ENCODE assay signal across 13 cellular contexts in the genomic region with DNA sequence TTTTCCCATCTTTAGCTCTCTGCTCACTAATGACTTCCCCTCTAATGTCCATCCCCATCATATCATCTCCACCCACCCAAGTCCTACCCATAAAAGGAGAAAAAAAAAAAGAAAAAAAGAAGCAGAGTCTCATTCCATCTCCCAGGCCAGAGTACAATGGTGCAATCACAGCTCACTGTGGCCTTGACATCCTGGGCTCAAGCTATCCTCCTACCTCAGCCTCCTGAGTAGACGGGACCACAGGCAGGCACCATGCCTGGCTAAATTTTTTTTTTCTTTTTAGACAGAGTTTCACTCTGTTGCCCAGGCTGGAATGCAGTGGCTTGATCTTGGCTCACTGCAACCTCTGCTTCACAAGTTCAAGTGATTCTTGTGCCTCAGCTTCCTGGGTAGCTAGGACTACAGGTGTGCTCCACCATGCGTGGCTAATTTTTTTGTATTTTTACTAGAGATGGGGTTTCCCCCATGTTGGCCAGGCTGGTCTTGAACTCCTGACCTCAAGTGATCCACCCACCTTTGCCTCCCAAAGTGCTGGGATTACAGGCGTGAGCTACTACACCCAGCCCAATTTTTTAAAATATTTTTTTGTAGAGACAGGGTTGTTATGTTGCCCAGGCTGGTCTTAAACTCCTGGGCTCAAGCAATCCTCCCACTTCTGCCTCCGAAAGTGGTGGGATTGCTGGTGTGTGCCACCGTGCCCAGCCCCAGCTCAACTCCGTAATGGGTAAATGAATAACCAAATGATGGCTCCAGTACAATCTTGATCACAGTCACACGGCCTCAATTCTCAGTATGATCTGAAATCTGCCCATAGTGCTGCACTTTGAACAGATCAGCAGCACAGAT. TPM values are rescaled to one million over a fixed set of nuclear protein-coding genes. Genes with fewer than 3 reads are reported as not detected.
DNase-seq lines count a peak whose midpoint lies in the region; ATAC-seq, FAIRE-seq and TF ChIP-seq lines count a peak whose summit lies in the region.
"Had no signal": no experiment of that assay in that cellular context is flagged by ENCODE, and none has a peak within 500 bp of the region (broad histone marks: within the 10 kb centered on the region; RNA-seq: fewer than 3 reads in every experiment).

No MANE protein-coding gene starts in this region.

- no peak for TF ChIP-seq EP300 in HepG2 (IDR thresholded peaks at IDR 0.05; ENCODE audit: low read depth in 2 of 2, low read length in 2 of 2)
- no peak for TF ChIP-seq EP300 in HepG2 (CRISPR knock-in tag; IDR thresholded peaks at IDR 0.05; ENCODE audit: borderline replicate concordance)

- DNase-seq in HepG2 (ENCODE audit: low spot score) (no peak), DMS153 treated with DMSO at 0.1 percent for 48 hours (lab: John Stamatoyannopoulos, UW; ENCODE audit: unreplicated experiment) (no peak), gastrocnemius medialis (no peak), SIG-M5 (lab: John Stamatoyannopoulos, UW) (no peak)
- DNase-seq in activated CD4-positive, alpha-beta T cell treated with anti-CD3 and anti-CD28 coated beads for 48 hours, result no peak
- DNase-seq: aorta; Calu3; Kasumi-1; naive thymus-derived CD4-positive, alpha-beta T cell; NCI-H526 had no signal

- H3K27me3 ChIP-seq in HepG2 (ENCODE audit: control insufficient read depth in 1 of 2, insufficient read depth in 2 of 2, low read length in 2 of 2), result no peaks in the 10 kb centered on the region; a peak in 1 of 5 replicates
- no peaks in the 10 kb centered on the region for H3K27me3 ChIP-seq in gastrocnemius medialis

- H3K36me3 ChIP-seq in HepG2 (replicated peaks in 1 of 2; ENCODE audit: control insufficient read depth in 1 of 2, insufficient read depth in 2 of 2, low read length in 2 of 2) (no peaks in the 10 kb centered on the region), gastrocnemius medialis (no peaks in the 10 kb centered on the region)

- H3K4me3 ChIP-seq in HepG2 (replicated peaks in 1 of 3; ENCODE audit: insufficient read depth in 1 of 3, low read depth in 2 of 3, low read length in 3 of 3) (no peak overlapping the region), gastrocnemius medialis (no peak overlapping the region)

- no peak overlapping the region for H3K9ac ChIP-seq in HepG2 (ENCODE audit: insufficient read depth, low read depth, low read length)

- ATAC-seq in GM18868 (IDR thresholded peaks at IDR 0.05; ENCODE audit: unreplicated experiment) (peak; percentile 57), GM21619 (IDR thresholded peaks at IDR 0.05; ENCODE audit: unreplicated experiment) (peak; percentile 82), HG03108 (IDR thresholded peaks at IDR 0.05; ENCODE audit: unreplicated experiment) (peak; percentile 78), HepG2 (peak; percentile 44; the same call in 2 of the 3 replicates), gastrocnemius medialis (no peak)
- ATAC-seq: naive thymus-derived CD4-positive, alpha-beta T cell had no signal

- H3K27ac ChIP-seq in HepG2 (ENCODE audit: extremely low read length, insufficient read depth, low read length) (no peak overlapping the region), gastrocnemius medialis (no peak overlapping the region)

- CTCF ChIA-PET in HepG2 (lab: Yijun Ruan, JAX; ENCODE audit: low intra/inter-chr PET ratio, low total read pairs), result no interaction called here

- no TSS peak for BruUV-seq in HepG2 (replicated peaks; lab: Mats Ljungman, UMichigan)

- POLR2A ChIA-PET in HepG2 (lab: Yijun Ruan, JAX), result interaction anchor here (1.0 to 1.3 kb wide), 2 partner anchors 12 to 23 kb away, joined by 3 read pairs; no protein-coding TSS in a partner anchor

- H3K79me2 ChIP-seq in HepG2 (ENCODE audit: insufficient read depth, low read length), result no peaks in the 10 kb centered on the region

- WGBS in HepG2 (ENCODE audit: low lambda C conversion rate), result 26% methylated on average over 7 of the region's 7 CpGs

- H4K20me1 ChIP-seq in HepG2 (ENCODE audit: insufficient read depth, low read length), result no peaks in the 10 kb centered on the region

- H3K4me1 ChIP-seq in HepG2 (ENCODE audit: insufficient read depth, low read length) (peaks cover 11% of the 10 kb centered on the region), gastrocnemius medialis (no peaks in the 10 kb centered on the region)

- H3K9me3 ChIP-seq in HepG2 (ENCODE audit: low read length), result no peaks in the 10 kb centered on the region
- H3K9me3 ChIP-seq in gastrocnemius medialis, result no peaks in the 10 kb centered on the region

- TF ChIP-seq CTCF in HepG2 (CRISPR knock-in tag; IDR thresholded peaks at IDR 0.05) (no peak), gastrocnemius medialis (IDR thresholded peaks at IDR 0.05 in 4 of 5, conservative IDR thresholded peaks at IDR 0.05 in 1 of 5) (no peak)

- TF ChIP-seq POLR2A in HepG2 (IDR thresholded peaks at IDR 0.05; ENCODE audit: insufficient read depth in 1 of 2, low read depth in 2 of 2, low read length in 2 of 2) (no peak), gastrocnemius medialis (IDR thresholded peaks at IDR 0.05) (no peak)

- H3K4me2 ChIP-seq in HepG2 (ENCODE audit: low read depth, low read length), result no peak overlapping the region

- no peak for FAIRE-seq in HepG2 (lab: Jason Lieb, UNC)

- intact Hi-C loops in HepG2 (cut with micrococcal nuclease; ENCODE audit: unreplicated experiment), result no loop called here
- intact Hi-C loops in gastrocnemius medialis (cut with DNase I; ENCODE audit: low total_unique reads), result no loop called here

- no peak overlapping the region for H2AFZ ChIP-seq in HepG2 (ENCODE audit: low read length)

- in situ Hi-C loops in HepG2 (cut with HindIII; ENCODE audit: extremely low pct_ligation_motif_present, low pct_unique_long_range_greater_than_20kb) (no loop called here), gastrocnemius medialis (cut with MboI; ENCODE audit: low sequenced_read_pairs in 4 of 4) (no loop called here)

- TF ChIP-seq RAD21 in HepG2 (CRISPR knock-in tag; IDR thresholded peaks at IDR 0.05), result no peak

TF ChIP-seq in HepG2, 621 proteins besides CTCF, POLR2A, EP300 and RAD21 (continues in another document):
- TF ChIP-seq, protein P1, sequence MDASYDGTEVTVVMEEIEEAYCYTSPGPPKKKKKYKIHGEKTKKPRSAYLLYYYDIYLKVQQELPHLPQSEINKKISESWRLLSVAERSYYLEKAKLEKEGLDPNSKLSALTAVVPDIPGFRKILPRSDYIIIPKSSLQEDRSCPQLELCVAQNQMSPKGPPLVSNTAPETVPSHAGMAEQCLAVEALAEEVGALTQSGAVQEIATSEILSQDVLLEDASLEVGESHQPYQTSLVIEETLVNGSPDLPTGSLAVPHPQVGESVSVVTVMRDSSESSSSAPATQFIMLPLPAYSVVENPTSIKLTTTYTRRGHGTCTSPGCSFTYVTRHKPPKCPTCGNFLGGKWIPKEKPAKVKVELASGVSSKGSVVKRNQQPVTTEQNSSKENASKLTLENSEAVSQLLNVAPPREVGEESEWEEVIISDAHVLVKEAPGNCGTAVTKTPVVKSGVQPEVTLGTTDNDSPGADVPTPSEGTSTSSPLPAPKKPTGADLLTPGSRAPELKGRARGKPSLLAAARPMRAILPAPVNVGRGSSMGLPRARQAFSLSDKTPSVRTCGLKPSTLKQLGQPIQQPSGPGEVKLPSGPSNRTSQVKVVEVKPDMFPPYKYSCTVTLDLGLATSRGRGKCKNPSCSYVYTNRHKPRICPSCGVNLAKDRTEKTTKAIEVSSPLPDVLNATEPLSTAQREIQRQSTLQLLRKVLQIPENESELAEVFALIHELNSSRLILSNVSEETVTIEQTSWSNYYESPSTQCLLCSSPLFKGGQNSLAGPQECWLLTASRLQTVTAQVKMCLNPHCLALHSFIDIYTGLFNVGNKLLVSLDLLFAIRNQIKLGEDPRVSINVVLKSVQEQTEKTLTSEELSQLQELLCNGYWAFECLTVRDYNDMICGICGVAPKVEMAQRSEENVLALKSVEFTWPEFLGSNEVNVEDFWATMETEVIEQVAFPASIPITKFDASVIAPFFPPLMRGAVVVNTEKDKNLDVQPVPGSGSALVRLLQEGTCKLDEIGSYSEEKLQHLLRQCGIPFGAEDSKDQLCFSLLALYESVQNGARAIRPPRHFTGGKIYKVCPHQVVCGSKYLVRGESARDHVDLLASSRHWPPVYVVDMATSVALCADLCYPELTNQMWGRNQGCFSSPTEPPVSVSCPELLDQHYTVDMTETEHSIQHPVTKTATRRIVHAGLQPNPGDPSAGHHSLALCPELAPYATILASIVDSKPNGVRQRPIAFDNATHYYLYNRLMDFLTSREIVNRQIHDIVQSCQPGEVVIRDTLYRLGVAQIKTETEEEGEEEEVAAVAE (CRISPR knock-in tag; IDR thresholded peaks at IDR 0.05; ENCODE audit: borderline replicate concordance), result no peak
- TF ChIP-seq ZNF3 (CRISPR knock-in tag; IDR thresholded peaks at IDR 0.05) (0 out of 2 replicates have a peak, but pooled peaks have one; percentile 54), ZNF263 (CRISPR knock-in tag; IDR thresholded peaks at IDR 0.05) (no peak), ZNF749 (CRISPR knock-in tag; IDR thresholded peaks at IDR 0.05; ENCODE audit: borderline replicate concordance) (no peak), ARID2 (CRISPR knock-in tag; IDR thresholded peaks at IDR 0.05; ENCODE audit: borderline replicate concordance) (no peak), ZSCAN21 (CRISPR knock-in tag; IDR thresholded peaks at IDR 0.05; ENCODE audit: borderline replicate concordance) (no peak)

RNA-seq across cellular contexts. Expression of a gene that starts 24.6 kb away (rescaled TPM):
- 13.1 and 15.1 TPM in 2 replicates for total RNA-seq in HepG2 (2016; rRNA removed; fragmentation: Illumina TruSeq; extraction: Trizol)
- total RNA-seq in HepG2 (2016; cell fraction: cytosol; rRNA removed; fragmentation: Illumina TruSeq; extraction: Trizol; ENCODE audit: low read depth), result 38.8 and 42.6 TPM in 2 replicates
- total RNA-seq in HepG2 (2016; cell fraction: insoluble cytoplasmic fraction; rRNA removed; fragmentation: Illumina TruSeq; extraction: Trizol), result 12.0 and 16.0 TPM in 2 replicates
- 15.3 and 19.7 TPM in 2 replicates for total RNA-seq in HepG2 (2016; cell fraction: membrane; rRNA removed; fragmentation: Illumina TruSeq; extraction: Trizol)
- total RNA-seq in HepG2 (2016; cell fraction: nucleus; rRNA removed; fragmentation: Illumina TruSeq; extraction: Trizol), result 29.3 and 32.5 TPM in 2 replicates
- polyA plus RNA-seq in HepG2 (2011; rRNA removed), result 6.2 and 6.5 TPM in 2 replicates
- polyA plus RNA-seq in HepG2 (2011; cell fraction: cytosol; rRNA removed), result 4.5 and 5.3 TPM in 2 replicates
- 7.2 and 8.6 TPM in 2 replicates for polyA plus RNA-seq in HepG2 (2011; cell fraction: nucleus; rRNA removed)
- polyA plus RNA-seq in HepG2 (2012), result 9.9 and 11.1 TPM in 2 replicates
- polyA plus RNA-seq in HepG2 (2016; cell fraction: cytosol; fragmentation: Illumina TruSeq; extraction: Trizol; ENCODE audit: low read depth), result 1.4 and 1.7 TPM in 2 replicates
- polyA plus RNA-seq in HepG2 (2016; cell fraction: insoluble cytoplasmic fraction; fragmentation: Illumina TruSeq; extraction: Trizol; ENCODE audit: low read depth), result 9.2 and 10.6 TPM in 2 replicates
- 4.5 and 5.4 TPM in 2 replicates for polyA plus RNA-seq in HepG2 (2016; cell fraction: membrane; fragmentation: Illumina TruSeq; extraction: Trizol; ENCODE audit: low read depth)
- polyA plus RNA-seq in HepG2 (2016; cell fraction: nucleus; fragmentation: Illumina TruSeq; extraction: Trizol; ENCODE audit: insufficient read depth, low read depth), result 10.6 and 13.6 TPM in 2 replicates
- 8.4 and 35.9 TPM in 2 replicates for polyA minus RNA-seq in HepG2 (2011; rRNA and poly(A)+ RNA removed; ENCODE audit: low replicate concordance)
- polyA minus RNA-seq in HepG2 (2011; cell fraction: cytosol; rRNA and poly(A)+ RNA removed), result 7.3 and 10.5 TPM in 2 replicates
- 55.9 and 58.2 TPM in 2 replicates for polyA minus RNA-seq in HepG2 (2011; cell fraction: nucleus; rRNA and poly(A)+ RNA removed)
- total RNA-seq in gastrocnemius medialis, result 10 to 100 TPM; 17.6 to 30.7 (median 25.0) TPM

Comparison
In these comparisons a context has a peak if more than half of its experiments do, and no peak if none do; other contexts are left out.
1. ATAC-seq: peak in GM18868 (single experiment), GM21619 (single experiment), HG03108 (single experiment) and HepG2 (single experiment); none in gastrocnemius medialis (0 of 2).